ENCODE assay signal across 11 cellular contexts in the genomic region with DNA sequence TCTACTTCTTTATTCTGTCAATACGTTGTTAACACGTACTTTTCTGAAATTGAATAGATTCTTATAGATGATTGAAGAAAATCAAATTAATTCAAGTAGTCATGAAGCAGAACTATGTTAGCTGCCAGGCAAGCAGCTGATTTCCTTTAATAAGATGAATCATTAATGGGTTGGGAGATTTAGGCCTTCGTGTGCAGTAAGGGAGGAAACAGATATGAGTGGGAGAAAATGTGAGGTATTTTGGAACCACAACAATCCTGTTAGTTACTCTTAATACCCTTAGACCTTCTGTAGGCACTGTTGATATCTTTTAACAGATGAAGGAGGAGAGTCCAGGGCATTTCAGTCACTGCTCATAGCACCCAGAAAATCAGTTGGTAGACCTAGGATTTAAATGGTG.
DNase-seq lines count a peak whose midpoint lies in the region; ATAC-seq, FAIRE-seq and TF ChIP-seq lines count a peak whose summit lies in the region.
"Had no signal": no experiment of that assay in that cellular context is flagged by ENCODE, and none has a peak within 500 bp of the region (broad histone marks: within the 10 kb centered on the region; RNA-seq: fewer than 3 reads in every experiment).

No MANE protein-coding gene starts in this region.

- no peak for TF ChIP-seq POLR2A in endothelial cell of umbilical vein (IDR thresholded peaks at IDR 0.05; ENCODE audit: low read depth, low read length)

- POLR2A ChIA-PET in endothelial cell of umbilical vein (lab: Charles Lee): no interaction called here

- no peak overlapping the region for H3K4me3 ChIP-seq in BLaER1 treated with 17β-estradiol and CSF1 and Interleukin-3, amounts not matched to agents 10 nM and 100 nM
- H3K4me3 ChIP-seq in endothelial cell of umbilical vein (replicated peaks in 1 of 3; ENCODE audit: insufficient read depth in 1 of 3, low read depth in 1 of 3, low read length in 3 of 3): no peak overlapping the region
- no peak overlapping the region for H3K4me3 ChIP-seq in aorta (ENCODE audit: low read length in 2 of 2)
- H3K4me3 ChIP-seq: gastrocnemius medialis had no signal

- no peaks in the 10 kb centered on the region for H4K20me1 ChIP-seq in BLaER1 treated with 17β-estradiol and CSF1 and Interleukin-3, amounts not matched to agents 10 nM and 100 nM
- no peaks in the 10 kb centered on the region for H4K20me1 ChIP-seq in endothelial cell of umbilical vein (replicated peaks; ENCODE audit: control insufficient read depth, extremely low read depth, insufficient read depth, low read length)

- peak; percentile 89 for FAIRE-seq in endothelial cell of umbilical vein (lab: Jason Lieb, UNC)

- H3K36me3 Mint-ChIP-seq in nephron (ENCODE audit: low read depth): peaks cover 19% of the 10 kb centered on the region

- 58 to 61% methylated on average over 3 of the region's 3 CpGs for WGBS in aorta, 2 donors

- peaks cover 31% of the 10 kb centered on the region for H3K4me1 Mint-ChIP-seq in nephron

- H3K4me3 Mint-ChIP-seq in nephron: no peak overlapping the region

- peak; percentile 79 for DNase-seq in NCI-H82 (lab: John Stamatoyannopoulos, UW)
- DNase-seq in endothelial cell of umbilical vein (ENCODE audit: low read depth, low spot score): peak; percentile 88
- no peak for DNase-seq in HK-2 (ENCODE audit: unreplicated experiment)
- DNase-seq in hypothalamus (lab: John Stamatoyannopoulos, UW): no peak
- no peak for DNase-seq in aorta
- DNase-seq in NCI-H748 (lab: John Stamatoyannopoulos, UW; ENCODE audit: unreplicated experiment): no peak
- DNase-seq: activated gamma-delta T cell treated with Interleukin-2 at 50 U/mL for 16 hours, gastrocnemius medialis, NCI-H774 had no signal

- dilution Hi-C loops in endothelial cell of umbilical vein (cut with MboI; ENCODE audit: extremely low pct_ligation_motif_present, low sequenced_read_pairs): no loop called here

- no peak for ATAC-seq in aorta (ENCODE audit: low FRiP score)
- ATAC-seq: gastrocnemius medialis had no signal

- H3K27me3 ChIP-seq in BLaER1 treated with 17β-estradiol and CSF1 and Interleukin-3, amounts not matched to agents 10 nM and 100 nM: no peaks in the 10 kb centered on the region
- H3K27me3 ChIP-seq in endothelial cell of umbilical vein (ENCODE audit: control insufficient read depth in 2 of 2, insufficient read depth in 2 of 2, low read length in 2 of 2) (no peaks in the 10 kb centered on the region), aorta (ENCODE audit: control insufficient read depth in 1 of 2, insufficient read depth in 2 of 2, low read length in 1 of 2) (no peaks in the 10 kb centered on the region)
- H3K27me3 ChIP-seq: gastrocnemius medialis had no signal

- H3K27ac Mint-ChIP-seq in nephron: peak overlapping the region; percentile 76 to 92 (median 83)

- H3K27ac ChIP-seq in BLaER1 treated with 17β-estradiol and CSF1 and Interleukin-3, amounts not matched to agents 10 nM and 100 nM: peak overlapping the region in 2 of 11 experiments; percentile 3 to 46; a peak in 4 of 22 replicates
- H3K27ac ChIP-seq in endothelial cell of umbilical vein (ENCODE audit: insufficient read depth, low read depth, low read length) (peak overlapping the region; percentile 15), aorta (ENCODE audit: low read depth in 1 of 2, low read length in 2 of 2) (no peak overlapping the region)
- H3K27ac ChIP-seq: gastrocnemius medialis had no signal

- no peaks in the 10 kb centered on the region for H3K79me2 ChIP-seq in endothelial cell of umbilical vein (ENCODE audit: control insufficient read depth, insufficient read depth, low read length)

- peaks cover 0 to 16% (median 5%) of the 10 kb centered on the region in 11 experiments; a peak in 6 of 22 replicates for H3K36me3 ChIP-seq in BLaER1 treated with 17β-estradiol and CSF1 and Interleukin-3, amounts not matched to agents 10 nM and 100 nM
- H3K36me3 ChIP-seq in endothelial cell of umbilical vein (ENCODE audit: control insufficient read depth in 2 of 2, extremely low read depth in 1 of 2, insufficient read depth in 2 of 2, low read length in 2 of 2) (no peaks in the 10 kb centered on the region), aorta (ENCODE audit: control insufficient read depth in 1 of 2, insufficient read depth in 2 of 2, low read length in 1 of 2) (no peaks in the 10 kb centered on the region)
- H3K36me3 ChIP-seq: gastrocnemius medialis had no signal

- H3K9me3 ChIP-seq in BLaER1 treated with 17β-estradiol and CSF1 and Interleukin-3, amounts not matched to agents 10 nM and 100 nM (replicated peaks in 1 of 11): peaks cover 0 to 6% (median 0%) of the 10 kb centered on the region in 11 experiments; a peak in 2 of 22 replicates
- no peaks in the 10 kb centered on the region for H3K9me3 ChIP-seq in endothelial cell of umbilical vein (replicated peaks; ENCODE audit: control insufficient read depth, insufficient read depth, low read length)
- no peaks in the 10 kb centered on the region for H3K9me3 ChIP-seq in aorta (ENCODE audit: control insufficient read depth, low read length)
- H3K9me3 ChIP-seq: gastrocnemius medialis had no signal

- no TSS peak for BruUV-seq in endothelial cell of umbilical vein (replicated peaks; lab: Mats Ljungman, UMichigan)

- CTCF ChIA-PET in endothelial cell of umbilical vein (lab: Charles Lee): interaction anchor here (1.0 to 1.2 kb wide), 3 partner anchors 9 to 17 kb away, joined by 3 to 4 read pairs (median 3); no protein-coding TSS in a partner anchor

- H3K27me3 Mint-ChIP-seq in nephron (ENCODE audit: low read depth): no peaks in the 10 kb centered on the region

- TF ChIP-seq CTCF in endothelial cell of umbilical vein (IDR thresholded peaks at IDR 0.05; ENCODE audit: extremely low read depth in 1 of 2, insufficient read depth in 1 of 2, low read depth in 1 of 2, low read length in 2 of 2) (no peak), nephron (IDR thresholded peaks at IDR 0.05; ENCODE audit: unreplicated experiment in 3 of 3) (no peak)

- peaks cover 3% of the 10 kb centered on the region for H3K9me3 Mint-ChIP-seq in nephron

- no peak overlapping the region for H2AFZ ChIP-seq in endothelial cell of umbilical vein (ENCODE audit: low read depth, low read length)

- peak overlapping the region in 1 of 11 experiments; percentile 1; a peak in 1 of 22 replicates for H3K9ac ChIP-seq in BLaER1 treated with 17β-estradiol and CSF1 and Interleukin-3, amounts not matched to agents 10 nM and 100 nM
- no peak overlapping the region for H3K9ac ChIP-seq in endothelial cell of umbilical vein (replicated peaks; ENCODE audit: extremely low read depth, insufficient read depth, low read length)

- no peaks in the 10 kb centered on the region for H3K9me1 ChIP-seq in endothelial cell of umbilical vein (replicated peaks; ENCODE audit: control insufficient read depth, extremely low read depth, insufficient read depth, low read length)

- intact Hi-C loops in endothelial cell of umbilical vein (cut with micrococcal nuclease): loop anchor here (1.0 to 5.0 kb wide), 2 partner anchors 18 to 65 kb away; no protein-coding TSS in a partner anchor
- intact Hi-C loops in aorta (cut with DNase I): loop anchor here in 1 of 2 donors (10.0 kb wide), 1 partner anchor 63 kb away; no protein-coding TSS in a partner anchor

- H3K4me1 ChIP-seq in BLaER1 treated with 17β-estradiol and CSF1 and Interleukin-3, amounts not matched to agents 10 nM and 100 nM: peaks cover 9 to 18% (median 13%) of the 10 kb centered on the region in 10 experiments; a peak in 17 of 20 replicates
- H3K4me1 ChIP-seq in endothelial cell of umbilical vein (ENCODE audit: control insufficient read depth, extremely low read depth, insufficient read depth, low read length) (peaks cover 11% of the 10 kb centered on the region), aorta (ENCODE audit: control insufficient read depth in 1 of 2, insufficient read depth in 2 of 2, low read length in 2 of 2) (peaks cover 0 to 11% of the 10 kb centered on the region in 2 donors)

- H3K4me2 ChIP-seq in BLaER1 treated with 17β-estradiol and CSF1 and Interleukin-3, amounts not matched to agents 10 nM and 100 nM: peak overlapping the region; percentile 3 to 68 (median 34); a peak in 14 of 22 replicates
- H3K4me2 ChIP-seq in endothelial cell of umbilical vein (ENCODE audit: insufficient read depth, low read length): peak overlapping the region; percentile 30

TF ChIP-seq in endothelial cell of umbilical vein, 7 proteins besides CTCF, POLR2A, EP300 and RAD21:
- TF ChIP-seq JUN (IDR thresholded peaks at IDR 0.05; ENCODE audit: borderline replicate concordance, insufficient read depth, insufficient read length, low read depth) (peak; percentile 45), MYC (IDR thresholded peaks at IDR 0.05; ENCODE audit: low read depth, low read length) (no peak), FOS (IDR thresholded peaks at IDR 0.05; ENCODE audit: borderline replicate concordance, insufficient read depth, low read length) (peak; percentile 60)

Comparison
In these comparisons a context has a peak if more than half of its experiments do, and no peak if none do; other contexts are left out.
1. DNase-seq: peak in NCI-H82 (single experiment) and endothelial cell of umbilical vein (single experiment); none in HK-2 (single experiment), hypothalamus (0 of 51), aorta (0 of 2) and NCI-H748 (single experiment).